ENCODE assay signal across 26 cellular contexts in the genomic region with DNA sequence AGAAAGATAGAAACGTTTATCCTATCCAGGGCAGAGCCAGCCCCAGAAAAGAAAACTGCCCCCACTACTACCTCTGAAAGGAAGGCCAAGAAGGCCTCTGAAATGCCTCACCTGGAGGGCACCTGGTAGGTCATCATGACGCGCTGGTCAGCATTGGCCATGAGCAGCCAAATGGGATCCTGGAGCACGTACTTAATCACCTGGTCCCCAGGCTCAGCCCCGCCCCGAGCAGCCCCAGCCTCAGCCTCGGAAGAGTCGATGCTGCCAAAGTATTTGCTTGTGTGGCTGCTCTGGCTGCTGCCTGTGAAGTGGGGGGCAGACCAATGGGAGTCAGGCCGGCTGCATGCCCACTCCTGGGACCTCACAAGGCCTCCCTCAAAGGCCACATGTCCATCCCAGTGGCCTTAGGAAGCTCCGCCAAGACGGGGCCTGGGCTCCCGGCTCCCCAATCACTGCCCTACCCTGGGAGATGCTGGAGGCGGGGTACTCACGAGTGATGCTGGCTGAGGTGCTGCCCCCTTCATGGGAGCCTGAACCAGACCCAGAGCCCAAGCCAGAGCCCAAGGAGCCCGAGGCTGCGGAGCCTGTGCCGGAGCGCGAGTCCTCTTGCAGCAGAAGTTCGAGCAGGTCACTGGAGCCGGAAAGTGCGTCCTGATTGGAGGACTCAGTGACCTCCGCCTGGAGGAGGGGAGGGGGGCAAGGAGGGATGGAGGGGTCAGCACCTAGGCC. TPM values are rescaled to one million over a fixed set of nuclear protein-coding genes. Genes with fewer than 3 reads are reported as not detected.
DNase-seq lines count a peak whose midpoint lies in the region; ATAC-seq, FAIRE-seq and TF ChIP-seq lines count a peak whose summit lies in the region.
"Had no signal": no experiment of that assay in that cellular context is flagged by ENCODE, and none has a peak within 500 bp of the region (broad histone marks: within the 10 kb centered on the region; RNA-seq: fewer than 3 reads in every experiment).

No MANE protein-coding gene starts in this region.

- intact Hi-C loops in activated CD4-positive, alpha-beta T cell treated with anti-CD3 and anti-CD28 coated beads, Interleukin-2, amount 10 ng/mL, durations not matched to agents 24 days and 14 days (cut with micrococcal nuclease) = no loop called here
- intact Hi-C loops in GM12878 (cut with micrococcal nuclease; ENCODE audit: unreplicated experiment) = no loop called here

- RAD21 ChIA-PET in GM12878 (lab: Charles Lee; ENCODE audit: unreplicated experiment) = no interaction called here

- no peak for TF ChIP-seq RAD21 in GM12878 (IDR thresholded peaks at IDR 0.05; ENCODE audit: insufficient read depth, low read depth, low read length)

- H3K27me3 ChIP-seq in GM12878 (replicated peaks in 1 of 2; ENCODE audit: control insufficient read depth in 2 of 2, insufficient read depth in 2 of 2, low read length in 1 of 2) = no peaks in the 10 kb centered on the region
- no peaks in the 10 kb centered on the region for H3K27me3 ChIP-seq in layer of hippocampus (ENCODE audit: control insufficient read depth, insufficient read depth, low read length)
- no peaks in the 10 kb centered on the region for H3K27me3 ChIP-seq in skeletal muscle tissue (ENCODE audit: control insufficient read depth in 3 of 3, insufficient read depth in 3 of 3, low read length in 3 of 3)
- H3K27me3 ChIP-seq: Peyer's patch, testis had no signal

- in situ Hi-C loops in GM12878 (cut with MboI) = no loop called here

- CTCF ChIA-PET in GM12878 (lab: Yijun Ruan, JAX) = interaction anchor here (0.7 to 1.7 kb wide), 3 partner anchors 8 to 121 kb away, joined by 3 to 5 read pairs (median 4); partner anchors contain the start of gene PER1

- no peak for TF ChIP-seq CTCF in GM12878 (IDR thresholded peaks at IDR 0.05 in 2 of 3, conservative IDR thresholded peaks at IDR 0.05 in 1 of 3; ENCODE audit: control insufficient read depth in 2 of 3, extremely low read depth in 1 of 3, insufficient read depth in 1 of 3, low read depth in 3 of 3, low read length in 3 of 3)

- no TSS peak for BruUV-seq in GM12878 (replicated peaks; lab: Mats Ljungman, UMichigan)

- SMC1A ChIA-PET in GM12878 (lab: Charles Lee; ENCODE audit: uncharacterized antibody, unreplicated experiment) = interaction anchor here (0.9 to 3.0 kb wide), 2 partner anchors 8 to 38 kb away, joined by 3 to 13 read pairs; no protein-coding TSS in a partner anchor

- peaks cover 3% of the 10 kb centered on the region for H3K4me1 Mint-ChIP-seq in activated CD4-positive, alpha-beta T cell treated with anti-CD3 and anti-CD28 coated beads, Interleukin-2, amount 10 ng/mL, durations not matched to agents 24 days and 14 days
- H3K4me1 Mint-ChIP-seq: activated naive CD8-positive, alpha-beta T cell treated with anti-CD3 and anti-CD28 coated beads, Interleukin-2, amount 50 U/mL, for 24 hours; nephron progenitor cell had no signal

- peaks cover 7% of the 10 kb centered on the region for H3K4me1 ChIP-seq in GM12878 (ENCODE audit: control insufficient read depth, insufficient read depth, low read length)
- H3K4me1 ChIP-seq in skeletal muscle tissue (ENCODE audit: control insufficient read depth in 3 of 3, insufficient read depth in 3 of 3, low read length in 3 of 3) = peaks cover 22 to 81% (median 63%) of the 10 kb centered on the region in 3 donors
- H3K4me1 ChIP-seq: testis had no signal

- H3K27ac ChIP-seq in GM12878 (ENCODE audit: control insufficient read depth, insufficient read depth) (no peak overlapping the region), layer of hippocampus (ENCODE audit: low read depth, low read length) (peak overlapping the region; percentile 2), skeletal muscle tissue (ENCODE audit: low read depth, low read length) (peak overlapping the region; percentile 36)
- H3K27ac ChIP-seq: 22Rv1, GM23248 had no signal

- no peak for TF ChIP-seq EP300 in GM12878 (IDR thresholded peaks at IDR 0.05; ENCODE audit: borderline replicate concordance in 1 of 2, control insufficient read depth in 1 of 2, low read depth in 2 of 2, low read length in 2 of 2)

- ATAC-seq in GM12878 (no peak), HG03469 (IDR thresholded peaks at IDR 0.05; ENCODE audit: unreplicated experiment) (no peak)
- ATAC-seq in activated CD4-positive, CD25-positive, alpha-beta regulatory T cell treated with anti-CD3 and anti-CD28 coated beads, Interleukin-2, amount 50 U/mL, for 24 hours = no peak
- ATAC-seq: activated naive CD8-positive, alpha-beta T cell treated with anti-CD3 and anti-CD28 coated beads, Interleukin-2, amount 50 U/mL, for 24 hours had no signal

- no peak for FAIRE-seq in GM12878 (lab: Jason Lieb, UNC)
- FAIRE-seq: islet of Langerhans had no signal

- no peak overlapping the region for H3K27ac Mint-ChIP-seq in activated CD4-positive, alpha-beta T cell treated with anti-CD3 and anti-CD28 coated beads, Interleukin-2, amount 10 ng/mL, durations not matched to agents 24 days and 14 days
- H3K27ac Mint-ChIP-seq: activated naive CD8-positive, alpha-beta T cell treated with anti-CD3 and anti-CD28 coated beads, Interleukin-2, amount 50 U/mL, for 24 hours; nephron progenitor cell had no signal

- no peak; the same call in 1 of the 2 replicates for TF ChIP-seq POLR2A in GM12878 (IDR thresholded peaks at IDR 0.05; ENCODE audit: low read depth, low read length)

- H3K36me3 Mint-ChIP-seq in activated CD4-positive, alpha-beta T cell treated with anti-CD3 and anti-CD28 coated beads, Interleukin-2, amount 10 ng/mL, durations not matched to agents 24 days and 14 days (ENCODE audit: low read depth) = peaks cover 55% of the 10 kb centered on the region

- POLR2A ChIA-PET in GM12878 (lab: Charles Lee) = interaction anchor here (1.6 to 4.7 kb wide), 2 partner anchors 7 to 10 kb away, joined by 6 to 29 read pairs; partner anchors contain the start of gene PER1

- H3K36me3 ChIP-seq in GM12878 (ENCODE audit: control insufficient read depth in 2 of 2, insufficient read depth in 2 of 2, low read length in 1 of 2) = peaks cover 3 to 22% of the 10 kb centered on the region in 2 experiments
- peaks cover 73 to 82% (median 77%) of the 10 kb centered on the region in 3 donors for H3K36me3 ChIP-seq in skeletal muscle tissue (ENCODE audit: control insufficient read depth in 3 of 3, insufficient read depth in 3 of 3, low read length in 3 of 3)

- no peaks in the 10 kb centered on the region for H3K27me3 Mint-ChIP-seq in activated CD4-positive, alpha-beta T cell treated with anti-CD3 and anti-CD28 coated beads, Interleukin-2, amount 10 ng/mL, durations not matched to agents 24 days and 14 days

- 92% methylated on average over 22 of the region's 23 CpGs for WGBS in GM12878 (ENCODE audit: insufficient coverage, insufficient replicate concordance, low lambda C conversion rate, missing lambda C conversion rate)

- H3K4me3 Mint-ChIP-seq in activated CD4-positive, alpha-beta T cell treated with anti-CD3 and anti-CD28 coated beads, Interleukin-2, amount 10 ng/mL, durations not matched to agents 24 days and 14 days = no peak overlapping the region
- H3K4me3 Mint-ChIP-seq: activated naive CD8-positive, alpha-beta T cell treated with anti-CD3 and anti-CD28 coated beads, Interleukin-2, amount 50 U/mL, for 24 hours; nephron progenitor cell had no signal

- peak; percentile 57 for DNase-seq in activated CD4-positive, alpha-beta T cell treated with anti-CD3 and anti-CD28 coated beads, Interleukin-2, amount 10 ng/mL, durations not matched to agents 24 days and 14 days
- no peak for DNase-seq in activated CD4-positive, alpha-beta T cell treated with anti-CD3 and anti-CD28 coated beads, Interleukin-2, amount 50 U/mL, for 4 hours
- DNase-seq in GM12878 (ENCODE audit: low read depth, low spot score) (no peak), NCI-H2029 (lab: John Stamatoyannopoulos, UW) (no peak)
- DNase-seq: activated CD4-positive, alpha-beta T cell treated with anti-CD3 and anti-CD28 coated beads for 1 hour; activated naive CD8-positive, alpha-beta T cell treated with anti-CD3 and anti-CD28 coated beads, Interleukin-2, amount 50 U/mL, for 24 hours; GM23248; head of caudate nucleus; Karpas-422; mesendoderm; NCI-H1092; NCI-H2081 treated with DMSO at 0.1 percent for 48 hours; NCI-H510A; nephron progenitor cell; NK-92 treated with Interleukin-12 subunit alpha and Interleukin-12 subunit beta, amount 100 ng/mL, for 24 hours; testis had no signal

- H4K20me1 ChIP-seq in GM12878 (ENCODE audit: control insufficient read depth, insufficient read depth) = no peaks in the 10 kb centered on the region

- H3K9me3 ChIP-seq in GM12878 (replicated peaks; ENCODE audit: control insufficient read depth, insufficient read depth, low read length) (no peaks in the 10 kb centered on the region), skeletal muscle tissue (ENCODE audit: control insufficient read depth in 3 of 3, low read length in 3 of 3) (no peaks in the 10 kb centered on the region)
- H3K9me3 ChIP-seq: Peyer's patch, testis had no signal

- H3K9ac ChIP-seq in GM12878 (ENCODE audit: control insufficient read depth, insufficient read depth, low read length) = no peak overlapping the region
- H3K9ac ChIP-seq in skeletal muscle tissue (ENCODE audit: low read depth in 1 of 3, low read length in 3 of 3) = peak overlapping the region in 2 of 3 donors; percentile 34 to 40
- H3K9ac ChIP-seq: GM23248 had no signal

- H3K4me2 ChIP-seq in GM12878 (ENCODE audit: control insufficient read depth, insufficient read depth) = no peak overlapping the region

- H3K9me3 Mint-ChIP-seq in activated CD4-positive, alpha-beta T cell treated with anti-CD3 and anti-CD28 coated beads, Interleukin-2, amount 10 ng/mL, durations not matched to agents 24 days and 14 days = no peaks in the 10 kb centered on the region
- H3K9me3 Mint-ChIP-seq: activated naive CD8-positive, alpha-beta T cell treated with anti-CD3 and anti-CD28 coated beads, Interleukin-2, amount 50 U/mL, for 24 hours; nephron progenitor cell had no signal

- no peaks in the 10 kb centered on the region for H3K79me2 ChIP-seq in GM12878 (ENCODE audit: control insufficient read depth, insufficient read depth, low read length)

- H3K4me3 ChIP-seq in GM12878 (no peak overlapping the region), skeletal muscle tissue (ENCODE audit: low read length in 3 of 3) (no peak overlapping the region)
- H3K4me3 ChIP-seq: GM23248, Peyer's patch, testis had no signal

- H2AFZ ChIP-seq in GM12878 (ENCODE audit: control insufficient read depth, low read depth, low read length) = no peak overlapping the region
- H2AFZ ChIP-seq: GM23248 had no signal

RNA-seq across cellular contexts. Expression of gene PER1, which starts 9.9 kb away (rescaled TPM):
- 39.4 and 41.7 TPM in 2 replicates for total RNA-seq in activated CD4-positive, alpha-beta T cell treated with anti-CD3 and anti-CD28 coated beads, Interleukin-2, amount 10 ng/mL, durations not matched to agents 24 days and 14 days
- total RNA-seq in GM12878 (2013; cell fraction: nucleolus; rRNA removed) = 64.5 and 73.5 TPM in 2 replicates
- total RNA-seq in GM12878 (2014; rRNA removed) = 4.9 and 5.5 TPM in 2 replicates
- 1.9 and 2.2 TPM in 2 replicates for total RNA-seq in GM12878 (2014; rRNA removed; fragmentation: Illumina TruSeq; extraction: Trizol)
- 19.9 and 25.1 TPM in 2 replicates for total RNA-seq in GM12878 (2021)
- polyA plus RNA-seq in GM12878 (2011; ENCODE audit: low read depth) = 22.0 TPM
- polyA plus RNA-seq in GM12878 (2011; rRNA removed) = 3.6 and 8.6 TPM in 2 replicates
- 9.8 and 13.3 TPM in 2 replicates for polyA plus RNA-seq in GM12878 (2011; cell fraction: cytosol; rRNA removed)
- polyA plus RNA-seq in GM12878 (2011; cell fraction: nucleus; rRNA removed) = 98.4 and 119 TPM in 2 replicates
- polyA plus RNA-seq in GM12878 (2012) = 25.3 and 40.9 TPM in 2 replicates
- polyA plus RNA-seq in GM12878 (2014; fragmentation: Illumina TruSeq; extraction: Trizol) = 0.81 and 4.1 TPM in 2 replicates
- under 1 TPM; 0.02 to 0.26 TPM for polyA plus RNA-seq in GM12878 (2014; fragmentation: Nextera tagmentation; extraction: Ambion mirVana)
- 8.6 and 12.4 TPM in 2 replicates for polyA plus RNA-seq in GM12878 (2014; rRNA removed)
- 1 to 10 TPM; 5.3 to 6.7 TPM for polyA plus RNA-seq in GM12878 (2016; fragmentation: Nextera tagmentation; extraction: Ambion mirVana)
- 12.9 and 25.3 TPM in 2 replicates for polyA minus RNA-seq in GM12878 (2011; rRNA and poly(A)+ RNA removed)
- 13.7 and 18.7 TPM in 2 replicates for polyA minus RNA-seq in GM12878 (2011; cell fraction: cytosol; rRNA and poly(A)+ RNA removed)
- 39.8 and 46.7 TPM in 2 replicates for polyA minus RNA-seq in GM12878 (2011; cell fraction: nucleus; rRNA and poly(A)+ RNA removed)
- total RNA-seq in skeletal muscle tissue = 37.1 TPM

RNA-seq across cellular contexts. Expression of gene HES7, which starts 18.4 kb away (rescaled TPM):
- 1.5 and 2.1 TPM in 2 replicates for total RNA-seq in activated CD4-positive, alpha-beta T cell treated with anti-CD3 and anti-CD28 coated beads, Interleukin-2, amount 10 ng/mL, durations not matched to agents 24 days and 14 days
- 1.8 and 2.2 TPM in 2 replicates for total RNA-seq in GM12878 (2013; cell fraction: nucleolus; rRNA removed)
- total RNA-seq in GM12878 (2014; rRNA removed) = 0.22 and 1.1 TPM in 2 replicates
- total RNA-seq in GM12878 (2014; rRNA removed; fragmentation: Illumina TruSeq; extraction: Trizol) = 0.09 TPM in 1 of 2 replicates, not detected in the other
- total RNA-seq in GM12878 (2021) = 1.3 and 1.9 TPM in 2 replicates
- not detected for polyA plus RNA-seq in GM12878 (2011; ENCODE audit: low read depth)
- polyA plus RNA-seq in GM12878 (2011; rRNA removed) = 0.27 and 0.38 TPM in 2 replicates
- polyA plus RNA-seq in GM12878 (2011; cell fraction: cytosol; rRNA removed) = 0.34 and 0.84 TPM in 2 replicates
- 8.3 and 9.4 TPM in 2 replicates for polyA plus RNA-seq in GM12878 (2011; cell fraction: nucleus; rRNA removed)
- polyA plus RNA-seq in GM12878 (2012) = 0.65 and 0.66 TPM in 2 replicates
- polyA plus RNA-seq in GM12878 (2014; fragmentation: Illumina TruSeq; extraction: Trizol) = not detected in 2 replicates
- polyA plus RNA-seq in GM12878 (2014; fragmentation: Nextera tagmentation; extraction: Ambion mirVana) = under 1 TPM in 1 of 2 experiments, not detected in 1; 0.07 TPM
- polyA plus RNA-seq in GM12878 (2014; rRNA removed) = 0.87 and 1.3 TPM in 2 replicates
- under 1 TPM in 1 of 2 experiments, not detected in 1; 0.08 TPM for polyA plus RNA-seq in GM12878 (2016; fragmentation: Nextera tagmentation; extraction: Ambion mirVana)
- polyA minus RNA-seq in GM12878 (2011; rRNA and poly(A)+ RNA removed) = not detected in 2 replicates
- not detected in 2 replicates for polyA minus RNA-seq in GM12878 (2011; cell fraction: cytosol; rRNA and poly(A)+ RNA removed)
- polyA minus RNA-seq in GM12878 (2011; cell fraction: nucleus; rRNA and poly(A)+ RNA removed) = 0.36 and 0.48 TPM in 2 replicates
- under 0.01 TPM for total RNA-seq in skeletal muscle tissue
- total RNA-seq: GM23248, Peyer's patch had no signal
- polyA plus RNA-seq: fibroblast of lung, GM23248 had no signal

RNA-seq across cellular contexts. Expression of gene VAMP2, which starts 20.4 kb away (rescaled TPM):
- total RNA-seq in activated CD4-positive, alpha-beta T cell treated with anti-CD3 and anti-CD28 coated beads, Interleukin-2, amount 10 ng/mL, durations not matched to agents 24 days and 14 days = 45.1 and 49.6 TPM in 2 replicates
- 27.6 and 28.5 TPM in 2 replicates for total RNA-seq in GM12878 (2013; cell fraction: nucleolus; rRNA removed)
- total RNA-seq in GM12878 (2014; rRNA removed) = 3.8 and 4.7 TPM in 2 replicates
- total RNA-seq in GM12878 (2014; rRNA removed; fragmentation: Illumina TruSeq; extraction: Trizol) = 6.1 and 6.4 TPM in 2 replicates
- total RNA-seq in GM12878 (2021) = 25.1 and 27.8 TPM in 2 replicates
- 33.4 TPM for polyA plus RNA-seq in GM12878 (2011; ENCODE audit: low read depth)
- polyA plus RNA-seq in GM12878 (2011; rRNA removed) = 18.8 and 24.9 TPM in 2 replicates
- 22.6 and 33.1 TPM in 2 replicates for polyA plus RNA-seq in GM12878 (2011; cell fraction: cytosol; rRNA removed)
- polyA plus RNA-seq in GM12878 (2011; cell fraction: nucleus; rRNA removed) = 68.3 and 69.6 TPM in 2 replicates
- polyA plus RNA-seq in GM12878 (2012) = 45.8 and 62.7 TPM in 2 replicates
- 35.2 and 40.8 TPM in 2 replicates for polyA plus RNA-seq in GM12878 (2014; fragmentation: Illumina TruSeq; extraction: Trizol)
- polyA plus RNA-seq in GM12878 (2014; fragmentation: Nextera tagmentation; extraction: Ambion mirVana) = 1 to 10 TPM; 3.0 to 6.3 TPM
- polyA plus RNA-seq in GM12878 (2014; rRNA removed) = 25.0 and 25.3 TPM in 2 replicates
- 10 to 100 TPM; 25.0 to 28.0 TPM for polyA plus RNA-seq in GM12878 (2016; fragmentation: Nextera tagmentation; extraction: Ambion mirVana)
- 7.0 and 9.0 TPM in 2 replicates for polyA minus RNA-seq in GM12878 (2011; rRNA and poly(A)+ RNA removed)
- polyA minus RNA-seq in GM12878 (2011; cell fraction: cytosol; rRNA and poly(A)+ RNA removed) = 7.4 and 9.2 TPM in 2 replicates
- polyA minus RNA-seq in GM12878 (2011; cell fraction: nucleus; rRNA and poly(A)+ RNA removed) = 12.8 and 17.6 TPM in 2 replicates
- 8.4 TPM for total RNA-seq in skeletal muscle tissue

RNA-seq across cellular contexts. Expression of gene ALOXE3, which starts 24.0 kb away (rescaled TPM):
- total RNA-seq in activated CD4-positive, alpha-beta T cell treated with anti-CD3 and anti-CD28 coated beads, Interleukin-2, amount 10 ng/mL, durations not matched to agents 24 days and 14 days = not detected in 2 replicates
- total RNA-seq in GM12878 (2013; cell fraction: nucleolus; rRNA removed) = not detected in 2 replicates
- not detected in 2 replicates for total RNA-seq in GM12878 (2014; rRNA removed)
- total RNA-seq in GM12878 (2014; rRNA removed; fragmentation: Illumina TruSeq; extraction: Trizol) = not detected in 2 replicates
- total RNA-seq in GM12878 (2021) = not detected in 2 replicates
- polyA plus RNA-seq in GM12878 (2011; ENCODE audit: low read depth) = not detected
- polyA plus RNA-seq in GM12878 (2011; rRNA removed) = 0.04 and 0.09 TPM in 2 replicates
- polyA plus RNA-seq in GM12878 (2011; cell fraction: cytosol; rRNA removed) = 0.06 and 0.10 TPM in 2 replicates
- 0.04 TPM in 1 of 2 replicates, not detected in the other for polyA plus RNA-seq in GM12878 (2011; cell fraction: nucleus; rRNA removed)
- polyA plus RNA-seq in GM12878 (2012) = not detected in 2 replicates
- not detected in 2 replicates for polyA plus RNA-seq in GM12878 (2014; fragmentation: Illumina TruSeq; extraction: Trizol)
- polyA plus RNA-seq in GM12878 (2014; fragmentation: Nextera tagmentation; extraction: Ambion mirVana) = not detected
- not detected in 2 replicates for polyA plus RNA-seq in GM12878 (2014; rRNA removed)
- polyA plus RNA-seq in GM12878 (2016; fragmentation: Nextera tagmentation; extraction: Ambion mirVana) = not detected
- polyA minus RNA-seq in GM12878 (2011; rRNA and poly(A)+ RNA removed) = not detected in 2 replicates
- polyA minus RNA-seq in GM12878 (2011; cell fraction: cytosol; rRNA and poly(A)+ RNA removed) = not detected in 2 replicates
- polyA minus RNA-seq in GM12878 (2011; cell fraction: nucleus; rRNA and poly(A)+ RNA removed) = not detected in 2 replicates
- not detected for total RNA-seq in skeletal muscle tissue
- total RNA-seq: fibroblast of lung, HT-29, Peyer's patch, pulmonary artery endothelial cell had no signal

RNA-seq across cellular contexts. Expression of gene TMEM107, which starts 33.9 kb away (rescaled TPM):
- total RNA-seq in activated CD4-positive, alpha-beta T cell treated with anti-CD3 and anti-CD28 coated beads, Interleukin-2, amount 10 ng/mL, durations not matched to agents 24 days and 14 days = 20.9 and 21.4 TPM in 2 replicates
- total RNA-seq in GM12878 (2013; cell fraction: nucleolus; rRNA removed) = 31.8 and 36.0 TPM in 2 replicates
- total RNA-seq in GM12878 (2014; rRNA removed) (38.7 and 47.6 TPM in 2 replicates), GM12878 (2014; rRNA removed; fragmentation: Illumina TruSeq; extraction: Trizol) (23.7 and 24.9 TPM in 2 replicates), GM12878 (2021) (18.6 and 20.0 TPM in 2 replicates), skeletal muscle tissue (25.1 TPM)
- polyA plus RNA-seq in GM12878 (2011; ENCODE audit: low read depth) = 9.9 TPM
- polyA plus RNA-seq in GM12878 (2011; rRNA removed) (32.9 and 33.7 TPM in 2 replicates), GM12878 (2014; fragmentation: Illumina TruSeq; extraction: Trizol) (7.5 and 7.9 TPM in 2 replicates), GM12878 (2014; fragmentation: Nextera tagmentation; extraction: Ambion mirVana) (10 to 100 TPM; 20.8 to 27.0 TPM), GM12878 (2014; rRNA removed) (13.0 and 15.7 TPM in 2 replicates), GM12878 (2016; fragmentation: Nextera tagmentation; extraction: Ambion mirVana) (10 to 100 TPM; 22.5 to 23.3 TPM)
- 40.2 and 40.3 TPM in 2 replicates for polyA plus RNA-seq in GM12878 (2011; cell fraction: cytosol; rRNA removed)
- 32.6 and 35.3 TPM in 2 replicates for polyA plus RNA-seq in GM12878 (2011; cell fraction: nucleus; rRNA removed)
- polyA plus RNA-seq in GM12878 (2012) = 19.2 and 20.9 TPM in 2 replicates
- polyA minus RNA-seq in GM12878 (2011; rRNA and poly(A)+ RNA removed) = 132 and 195 TPM in 2 replicates
- 52.2 and 52.7 TPM in 2 replicates for polyA minus RNA-seq in GM12878 (2011; cell fraction: cytosol; rRNA and poly(A)+ RNA removed)
- 146 and 159 TPM in 2 replicates for polyA minus RNA-seq in GM12878 (2011; cell fraction: nucleus; rRNA and poly(A)+ RNA removed)
